In the genomic region with DNA sequence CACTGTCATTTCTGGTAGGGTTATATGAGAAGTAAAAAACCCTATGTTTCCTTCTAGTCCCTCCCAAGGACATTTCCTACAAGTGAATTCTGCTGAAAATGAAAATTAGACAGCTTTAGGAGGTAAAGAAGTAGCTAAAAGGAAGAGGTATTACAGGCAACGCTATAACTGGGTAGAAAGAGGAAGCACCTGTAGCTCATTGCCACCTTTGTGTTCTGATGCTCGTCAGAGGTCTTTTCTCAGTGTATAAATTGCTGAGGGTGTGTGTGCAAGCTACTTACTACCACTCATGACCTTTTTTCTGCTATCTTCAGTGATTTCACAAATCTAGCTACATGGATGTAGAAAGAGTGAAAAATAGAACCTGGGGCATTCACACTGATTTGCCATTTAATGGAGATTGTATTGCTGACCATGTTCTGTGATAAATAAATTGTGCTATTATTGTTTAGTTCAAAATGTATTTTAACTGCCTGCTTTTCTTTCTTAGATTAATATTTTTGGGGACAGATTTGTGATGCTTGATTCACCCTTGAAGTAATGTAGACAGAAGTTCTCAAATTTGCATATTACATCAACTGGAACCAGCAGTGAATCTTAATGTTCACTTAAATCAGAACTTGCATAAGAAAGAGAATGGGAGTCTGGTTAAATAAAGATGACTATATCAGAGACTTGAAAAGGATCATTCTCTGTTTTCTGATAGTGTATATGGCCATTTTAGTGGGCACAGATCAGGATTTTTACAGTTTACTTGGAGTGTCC, we compare ENCODE assay signal across 7 cellular contexts. TPM values are rescaled to one million over a fixed set of nuclear protein-coding genes. Genes with fewer than 3 reads are reported as not detected.
DNase-seq lines count a peak whose midpoint lies in the region; ATAC-seq and TF ChIP-seq lines count a peak whose summit lies in the region.

No MANE protein-coding gene starts in this region.

- H3K4me3 Mint-ChIP-seq in Caco-2 (ENCODE audit: unreplicated experiment): no peak overlapping the region

- H3K4me3 ChIP-seq in fibroblast of villous mesenchyme (ENCODE audit: low read depth, low read length) (peak overlapping the region; percentile 98), Caco-2 (ENCODE audit: low read depth, low read length) (no peak overlapping the region)

- H3K36me3 Mint-ChIP-seq in Caco-2 (ENCODE audit: insufficient read depth, unreplicated experiment): peaks cover 11% of the 10 kb centered on the region

- peaks cover 14% of the 10 kb centered on the region for H3K4me1 Mint-ChIP-seq in Caco-2 (ENCODE audit: low read depth, unreplicated experiment)

- POLR2A ChIA-PET in Caco-2 (lab: Charles Lee): interaction anchor here (0.9 kb wide), 1 partner anchor 51 kb away, joined by 3 read pairs; no protein-coding TSS in a partner anchor

- H3K36me3 ChIP-seq in Caco-2 (ENCODE audit: control insufficient read depth, insufficient read depth, low read length): no peaks in the 10 kb centered on the region

- H3K9me3 ChIP-seq in Caco-2: no peaks in the 10 kb centered on the region

- H3K4me1 ChIP-seq in Caco-2: peaks cover 13% of the 10 kb centered on the region; the same call in 1 of the 2 replicates

- intact Hi-C loops in Caco-2 (cut with micrococcal nuclease; ENCODE audit: unreplicated experiment): no loop called here

- no peak overlapping the region for H3K27ac Mint-ChIP-seq in Caco-2 (ENCODE audit: unreplicated experiment)

- TF ChIP-seq CTCF in fibroblast of villous mesenchyme (IDR thresholded peaks at IDR 0.05; ENCODE audit: insufficient read depth, low read depth, low read length) (no peak), Caco-2 (IDR thresholded peaks at IDR 0.05; ENCODE audit: insufficient read depth in 1 of 2, low read depth in 1 of 2, low read length in 1 of 2, severe bottlenecking in 1 of 2, unreplicated experiment in 1 of 2) (no peak)

- ATAC-seq in GM18508 (IDR thresholded peaks at IDR 0.05; ENCODE audit: insufficient read depth, unreplicated experiment): peak; percentile 29
- peak; percentile 45 for ATAC-seq in GM21723 (IDR thresholded peaks at IDR 0.05; ENCODE audit: unreplicated experiment)

- DNase-seq in Kasumi-1 (lab: John Stamatoyannopoulos, UW) (peak; percentile 9 to 19), fibroblast of villous mesenchyme (ENCODE audit: low read depth) (no peak), Caco-2 (no peak), Ammon's horn (ENCODE audit: low spot score) (no peak), HCEC 1CT (no peak)

- H3K9me3 Mint-ChIP-seq in Caco-2 (ENCODE audit: unreplicated experiment): no peaks in the 10 kb centered on the region

- no peaks in the 10 kb centered on the region for H3K27me3 ChIP-seq in Caco-2 (replicated peaks; ENCODE audit: control insufficient read depth, insufficient read depth, low read length)

- CTCF ChIA-PET in Caco-2 (lab: Charles Lee): interaction anchor here (0.8 kb wide), 1 partner anchor 45 kb away, joined by 3 read pairs; no protein-coding TSS in a partner anchor

- BruUV-seq in Caco-2 (replicated peaks; lab: Mats Ljungman, UMichigan): no TSS peak

- peaks cover 3% of the 10 kb centered on the region for H3K27me3 Mint-ChIP-seq in Caco-2 (ENCODE audit: insufficient read depth, unreplicated experiment)

RNA-seq across cellular contexts. Expression of a gene that starts 1.6 kb away (rescaled TPM):
- 104 and 116 TPM in 2 replicates for total RNA-seq in fibroblast of villous mesenchyme
- 103 and 109 TPM in 2 replicates for total RNA-seq in Caco-2 (2022)

Comparison
In these comparisons a context has a peak if more than half of its experiments do, and no peak if none do; other contexts are left out.
1. DNase-seq: peak in Kasumi-1 (2 of 2); none in fibroblast of villous mesenchyme (single experiment), Caco-2 (0 of 2), Ammon's horn (single experiment) and HCEC 1CT (single experiment).